1 cellular context compared by ENCODE assay signal in genomic region chr18:22827216-22827615, GRCh38.
A peak's percentile ranks its signal among the peaks of the same experiment; 100 is the strongest.
TF ChIP-seq lines count a peak whose summit lies in the region.

No MANE protein-coding gene starts in this region.

TF ChIP-seq in IMR-90, 13 proteins besides CTCF, POLR2A, EP300 and RAD21:
- peak; percentile 89 for TF ChIP-seq CEBPB (IDR thresholded peaks at IDR 0.05; ENCODE audit: low read depth, low read length)
- no peak for TF ChIP-seq MAFK (IDR thresholded peaks at IDR 0.05; ENCODE audit: low read depth, low read length)
